8 cellular contexts compared by ENCODE assay signal in the genomic region with DNA sequence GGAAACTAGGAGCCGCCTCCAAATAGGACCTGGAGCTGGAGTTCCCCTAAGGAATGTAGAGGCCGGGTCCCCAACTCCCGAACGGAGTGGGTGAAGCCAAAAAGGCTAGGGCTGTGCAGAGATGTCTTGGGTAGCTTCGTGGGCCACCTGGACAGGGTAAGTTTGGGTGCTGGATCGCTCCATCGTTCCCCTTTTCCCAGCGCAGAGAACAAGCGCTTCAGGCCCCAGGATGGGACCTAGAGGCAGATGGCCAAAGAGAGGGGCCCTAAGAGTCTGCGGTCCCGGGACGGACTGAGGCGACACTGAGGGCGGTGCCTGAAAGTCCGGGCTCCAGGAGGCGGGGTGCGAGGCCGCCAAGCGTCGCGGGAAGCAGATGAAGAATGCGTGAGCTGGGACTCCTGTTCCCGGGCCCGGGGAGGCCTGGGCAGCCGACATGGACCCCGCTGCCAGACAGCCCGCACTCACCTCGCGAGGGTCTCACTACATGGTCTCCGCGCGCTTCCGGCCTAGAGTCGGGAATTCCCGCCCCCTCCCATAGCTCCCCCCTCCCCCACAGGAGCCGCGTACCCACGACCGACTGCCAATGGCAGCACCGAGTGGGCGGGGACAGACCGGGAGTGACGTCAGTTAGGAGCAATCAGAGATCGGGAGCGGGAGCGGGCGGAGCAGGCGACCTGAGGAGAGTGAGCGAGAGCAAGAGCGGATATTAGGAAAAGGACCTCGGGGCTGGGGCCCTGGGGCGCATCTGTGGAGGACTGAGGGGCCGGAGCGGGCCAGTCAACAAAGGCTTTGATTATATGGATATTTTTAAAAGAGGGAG. TPM values are rescaled to one million over a fixed set of nuclear protein-coding genes. Genes with fewer than 3 reads are reported as not detected.
A peak's percentile ranks its signal among the peaks of the same experiment; 100 is the strongest.
DNase-seq lines count a peak whose midpoint lies in the region; ATAC-seq and TF ChIP-seq lines count a peak whose summit lies in the region.

A gene with protein sequence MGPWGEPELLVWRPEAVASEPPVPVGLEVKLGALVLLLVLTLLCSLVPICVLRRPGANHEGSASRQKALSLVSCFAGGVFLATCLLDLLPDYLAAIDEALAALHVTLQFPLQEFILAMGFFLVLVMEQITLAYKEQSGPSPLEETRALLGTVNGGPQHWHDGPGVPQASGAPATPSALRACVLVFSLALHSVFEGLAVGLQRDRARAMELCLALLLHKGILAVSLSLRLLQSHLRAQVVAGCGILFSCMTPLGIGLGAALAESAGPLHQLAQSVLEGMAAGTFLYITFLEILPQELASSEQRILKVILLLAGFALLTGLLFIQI (minus strand): TSS at position 508 of the 820 bp plus-strand sequence. CDS start 822 bp downstream, outside the sequence.

- POLR2A ChIA-PET in IMR-90 (lab: Charles Lee; ENCODE audit: unreplicated experiment) = interaction anchor here (1.1 kb wide), 1 partner anchor 14 kb away, joined by 3 read pairs; the partner anchor contains the start of gene JTB

- H3K79me2 ChIP-seq in OCI-LY3 (ENCODE audit: low read length) = peaks cover 58% of the 10 kb centered on the region

- H3K9me1 ChIP-seq in IMR-90 (ENCODE audit: insufficient read depth, low read length) = peaks cover 13% of the 10 kb centered on the region; the same call in 1 of the 2 replicates

- H3K27ac ChIP-seq in IMR-90 (ENCODE audit: insufficient read depth, low read length) (peak within 1 kb of the TSS; percentile 92), OCI-LY3 (ENCODE audit: low read length) (peak within 1 kb of the TSS; percentile 77), endodermal cell (ENCODE audit: low read depth, low read length) (peak within 1 kb of the TSS; percentile 96), mesodermal cell (ENCODE audit: low read depth, low read length, severe bottlenecking) (peak within 1 kb of the TSS; percentile 96)

- no peaks in the 10 kb centered on the region for H3K9me3 ChIP-seq in IMR-90 (ENCODE audit: control insufficient read depth, insufficient read depth, low read length)
- no peaks in the 10 kb centered on the region for H3K9me3 ChIP-seq in OCI-LY3 (ENCODE audit: insufficient read depth, low read length)
- no peaks in the 10 kb centered on the region for H3K9me3 ChIP-seq in endodermal cell (ENCODE audit: control insufficient read depth, low read length)
- no peaks in the 10 kb centered on the region for H3K9me3 ChIP-seq in mesodermal cell (ENCODE audit: control insufficient read depth, low read length)

- no peaks in the 10 kb centered on the region for H3K9me3 Mint-ChIP-seq in endodermal cell

- H3K56ac ChIP-seq in IMR-90 (ENCODE audit: extremely low read depth, insufficient read depth, low read length) = peak within 1 kb of the TSS; percentile 87

- DNase-seq in COLO668 (lab: John Stamatoyannopoulos, UW; ENCODE audit: unreplicated experiment) (peak; percentile 99), IMR-90 (peak; percentile 95), endodermal cell (peak; percentile 100)
- DNase-seq in activated CD8-positive, alpha-beta memory T cell treated with anti-CD3 and anti-CD28 coated beads, Interleukin-2, amount 50 U/mL, for 24 hours (ENCODE audit: extremely low read depth) = peak; percentile 93
- DNase-seq in stimulated activated CD8-positive, alpha-beta memory T cell treated with anti-CD3 and anti-CD28 coated beads, Interleukin-15, amount 100 ng/mL, for 24 hours (ENCODE audit: low read depth) = peak; percentile 81

- no peak for TF ChIP-seq CTCF in IMR-90 (conservative IDR thresholded peaks at IDR 0.05; ENCODE audit: low read depth, low read length)
- no peak for TF ChIP-seq CTCF in OCI-LY3 (IDR thresholded peaks at IDR 0.05; ENCODE audit: low read depth, low read length)
- TF ChIP-seq CTCF in endodermal cell (conservative IDR thresholded peaks at IDR 0.05) = no peak

- H2AK9ac ChIP-seq in IMR-90 (replicated peaks; ENCODE audit: low read depth, low read length, poor library complexity) = peak within 1 kb of the TSS; percentile 99

- peaks cover 27% of the 10 kb centered on the region for H3K36me3 Mint-ChIP-seq in endodermal cell (ENCODE audit: low read depth)

- H3K4me3 ChIP-seq in IMR-90 (ENCODE audit: insufficient read depth, low read depth, low read length) = peak within 1 kb of the TSS; percentile 76
- H3K4me3 ChIP-seq in OCI-LY3 (ENCODE audit: low read length) = peak within 1 kb of the TSS; percentile 92
- H3K4me3 ChIP-seq in endodermal cell (ENCODE audit: low read length) = peak within 1 kb of the TSS; percentile 99
- H3K4me3 ChIP-seq in mesodermal cell (ENCODE audit: extremely low read depth, insufficient read depth, low read length, poor library complexity, severe bottlenecking) = peak within 1 kb of the TSS; percentile 75

- dilution Hi-C loops in IMR-90 (cut with HindIII; ENCODE audit: low sequenced_read_pairs, unreplicated experiment) = no loop called here

- ATAC-seq in GM21390 (IDR thresholded peaks at IDR 0.05; ENCODE audit: unreplicated experiment) (peak; percentile 43), IMR-90 (ENCODE audit: low read depth) (peak; percentile 76)

- H2BK120ac ChIP-seq in IMR-90 (ENCODE audit: low read depth, low read length) = peak within 1 kb of the TSS; percentile 72

- 2% methylated on average over 19 of the region's 54 CpGs; no CpG with 5 or more reads in 1 of the 2 experiments for WGBS in IMR-90 (ENCODE audit: extremely low coverage in 2 of 2, insufficient read length in 1 of 2), 2 experiments
- WGBS in endodermal cell (ENCODE audit: insufficient coverage in 1 of 2, insufficient read length in 1 of 2), 2 experiments = 0% methylated on average over 29 to 54 of the region's 54 CpGs
- 0% methylated on average over 38 to 48 of the region's 54 CpGs for WGBS in mesodermal cell (ENCODE audit: insufficient coverage in 2 of 2), 2 experiments

- H3K36me3 ChIP-seq in IMR-90 (ENCODE audit: control insufficient read depth, insufficient read depth, low read length) (peaks cover 13% of the 10 kb centered on the region; the same call in 1 of the 2 replicates), OCI-LY3 (replicated peaks; ENCODE audit: low read depth, low read length) (peaks cover 27% of the 10 kb centered on the region), endodermal cell (ENCODE audit: control insufficient read depth, insufficient read depth, low read length) (peaks cover 19% of the 10 kb centered on the region), mesodermal cell (ENCODE audit: control insufficient read depth, insufficient read depth, low read length) (peaks cover 29% of the 10 kb centered on the region)

- peak within 1 kb of the TSS; percentile 89 for H3K4me3 Mint-ChIP-seq in endodermal cell

- H3K79me1 ChIP-seq in IMR-90 (ENCODE audit: low read depth in 1 of 2, low read length in 2 of 2) = peaks cover 10 to 61% of the 10 kb centered on the region in 2 experiments; a peak in 3 of 4 replicates

- H2AFZ ChIP-seq in IMR-90 (replicated peaks; ENCODE audit: low read length, poor library complexity) (peak within 1 kb of the TSS; percentile 98), OCI-LY3 (ENCODE audit: low read depth, low read length) (peak within 1 kb of the TSS; percentile 45; the same call in 1 of the 2 replicates)

- no peak for TF ChIP-seq RAD21 in IMR-90 (IDR thresholded peaks at IDR 0.05; ENCODE audit: low read length)

- peak within 1 kb of the TSS; percentile 92 for H2BK5ac ChIP-seq in IMR-90 (ENCODE audit: low read depth, low read length, poor library complexity, severe bottlenecking)

- H4K8ac ChIP-seq in IMR-90 (ENCODE audit: low read depth in 2 of 2, low read length in 2 of 2) = peak within 1 kb of the TSS; percentile 70 to 92

- H3K9ac ChIP-seq in IMR-90 (ENCODE audit: low read depth, low read length) (peak within 1 kb of the TSS; percentile 92), OCI-LY3 (ENCODE audit: low read length) (peak within 1 kb of the TSS; percentile 99), endodermal cell (ENCODE audit: extremely low read depth, low read length, poor library complexity, severe bottlenecking) (peak within 1 kb of the TSS; percentile 99)

- peak within 1 kb of the TSS; percentile 97 for H3K14ac ChIP-seq in IMR-90 (replicated peaks; ENCODE audit: low read depth, low read length)

- H2AK5ac ChIP-seq in IMR-90 (ENCODE audit: low read depth, low read length) = peak within 1 kb of the TSS; percentile 96

- peak; percentile 68; the same call in 1 of the 2 replicates for TF ChIP-seq POLR2A in IMR-90 (IDR thresholded peaks at IDR 0.05; ENCODE audit: low read depth, low read length)

- no peaks in the 10 kb centered on the region for H3K27me3 Mint-ChIP-seq in endodermal cell (ENCODE audit: insufficient read depth)

- H3K23ac ChIP-seq in IMR-90 (ENCODE audit: low read depth, low read length) = peak within 1 kb of the TSS; percentile 98

- peaks cover 7% of the 10 kb centered on the region for H3K4me1 ChIP-seq in IMR-90 (ENCODE audit: control insufficient read depth, insufficient read depth, low read length)
- peaks cover 40% of the 10 kb centered on the region for H3K4me1 ChIP-seq in OCI-LY3 (ENCODE audit: low read length)
- no peaks in the 10 kb centered on the region for H3K4me1 ChIP-seq in endodermal cell (ENCODE audit: control insufficient read depth, insufficient read depth, low read length)
- H3K4me1 ChIP-seq in mesodermal cell (ENCODE audit: control insufficient read depth, insufficient read depth, low read length, poor library complexity, severe bottlenecking) = peaks cover 11% of the 10 kb centered on the region

- H3K27me3 ChIP-seq in IMR-90 (ENCODE audit: control insufficient read depth, insufficient read depth, low read length) = no peaks in the 10 kb centered on the region
- H3K27me3 ChIP-seq in OCI-LY3 (ENCODE audit: low read depth, low read length) = no peaks in the 10 kb centered on the region
- no peaks in the 10 kb centered on the region for H3K27me3 ChIP-seq in endodermal cell (ENCODE audit: control insufficient read depth, insufficient read depth, low read length, poor library complexity, severe bottlenecking)

- H3K4me2 ChIP-seq in IMR-90 (ENCODE audit: low read depth, low read length) = peak within 1 kb of the TSS; percentile 92
- H3K4me2 ChIP-seq in OCI-LY3 (ENCODE audit: low read length) = peak within 1 kb of the TSS; percentile 95

- peaks cover 4% of the 10 kb centered on the region for H4K20me1 ChIP-seq in IMR-90 (ENCODE audit: insufficient read depth, low read length)
- H4K20me1 ChIP-seq in OCI-LY3 (ENCODE audit: insufficient read depth, low read length) = no peaks in the 10 kb centered on the region

- H3K27ac Mint-ChIP-seq in endodermal cell = peak within 1 kb of the TSS; percentile 99

- peaks cover 39% of the 10 kb centered on the region for H3K4me1 Mint-ChIP-seq in endodermal cell

- no TSS peak for BruUV-seq in IMR-90 (replicated peaks; lab: Mats Ljungman, UMichigan)

- in situ Hi-C loops in IMR-90 (cut with MboI; ENCODE audit: low sequenced_read_pairs) = loop anchor here (25.0 kb wide), 1 partner anchor 426 kb away; the partner anchor contains the start of genes S100A3, S100A4, S100A5 and S100A6

- CTCF ChIA-PET in IMR-90 (lab: Yijun Ruan, JAX) = interaction anchor here (1.4 to 2.1 kb wide), 3 partner anchors 13 to 23 kb away, joined by 3 to 10 read pairs (median 8); partner anchors contain the start of genes DENND4B and RAB13

- peak within 1 kb of the TSS; percentile 58; the same call in 1 of the 2 replicates for H2BK20ac ChIP-seq in IMR-90 (ENCODE audit: low read depth, low read length)

- H4K91ac ChIP-seq in IMR-90 (ENCODE audit: insufficient read depth, low read depth, low read length) = peak within 1 kb of the TSS; percentile 86

- peak within 1 kb of the TSS; percentile 78 for H4K5ac ChIP-seq in IMR-90 (ENCODE audit: low read depth, low read length)

- H2BK15ac ChIP-seq in IMR-90 (ENCODE audit: low read depth, low read length) = peak within 1 kb of the TSS; percentile 42; the same call in 1 of the 3 replicates

- peak within 1 kb of the TSS; percentile 64 for H3K18ac ChIP-seq in IMR-90 (ENCODE audit: low read depth, low read length)

- intact Hi-C loops in IMR-90 (cut with micrococcal nuclease) = loop anchor here (2.0 kb wide), 1 partner anchor 24 kb away; the partner anchor contains the start of gene RAB13

- H3K4ac ChIP-seq in IMR-90 (ENCODE audit: low read depth, low read length) = peak within 1 kb of the TSS; percentile 97

RNA-seq across cellular contexts. Expression of the gene that starts here (rescaled TPM):
- total RNA-seq in IMR-90 (2012; rRNA removed) = 94.7 and 97.7 TPM in 2 replicates
- 84.6 and 89.1 TPM in 2 replicates for polyA plus RNA-seq in IMR-90 (2012; rRNA removed)
- polyA plus RNA-seq in IMR-90 (2012; cell fraction: cytosol; rRNA removed) = 74.5 and 89.4 TPM in 2 replicates
- polyA plus RNA-seq in IMR-90 (2012; cell fraction: nucleus; rRNA removed; ENCODE audit: low replicate concordance) = 31.1 and 43.6 TPM in 2 replicates
- total RNA-seq in endodermal cell = 100 to 1,000 TPM; 129 to 154 TPM
- 97.1 TPM for polyA plus RNA-seq in endodermal cell (2013, experiment 1 of 2)
- polyA plus RNA-seq in endodermal cell (2013, experiment 2 of 2) = 96.8 TPM
- 108 TPM for polyA plus RNA-seq in mesodermal cell (2013, experiment 1 of 2)
- 91.0 TPM for polyA plus RNA-seq in mesodermal cell (2013, experiment 2 of 2)

Comparison
In these comparisons a context has a peak if more than half of its experiments do, and no peak if none do; other contexts are left out.
1. Peak in every context shown above with its lines: DNase-seq, ATAC-seq, H3K4me3 ChIP-seq and H3K27ac ChIP-seq.